In the genomic region with DNA sequence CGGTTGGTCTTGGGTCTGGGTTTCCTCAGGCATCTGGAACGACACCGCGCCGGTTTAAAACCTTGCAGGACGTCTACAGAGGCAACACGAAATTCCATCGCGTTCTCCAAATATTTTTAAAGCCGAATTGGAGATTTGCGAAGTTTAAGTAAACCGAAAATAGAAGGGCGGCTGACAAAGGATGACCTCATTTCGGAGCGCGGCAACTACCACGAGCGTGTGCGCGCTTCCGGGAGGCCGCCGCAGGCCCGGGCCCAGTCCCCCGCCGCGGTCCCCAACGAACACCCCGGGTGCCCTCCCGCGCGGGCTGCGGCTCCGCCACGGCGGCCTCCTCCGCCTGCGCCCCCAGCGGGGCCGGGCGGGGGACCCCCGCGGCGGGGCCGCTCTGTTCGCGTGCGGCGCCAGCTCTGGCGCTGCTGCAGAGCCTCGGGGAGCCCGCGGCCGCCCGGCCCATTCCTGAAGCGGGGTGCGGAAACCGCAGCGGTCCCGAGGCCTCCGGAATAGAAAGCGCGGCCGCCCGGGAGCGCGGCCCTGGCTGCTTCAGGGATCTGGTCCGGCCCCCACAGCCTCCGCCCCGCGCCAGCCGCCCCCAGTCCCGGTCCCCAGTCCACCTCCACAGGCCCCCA, we compare ENCODE assay signal across 1 cellular context.
TF ChIP-seq lines count a peak whose summit lies in the region.

No MANE protein-coding gene starts in this region.

TF ChIP-seq in GM12878, 131 proteins besides CTCF, POLR2A, EP300 and RAD21 (continued from another document and continues in another):
- TF ChIP-seq PAX5 (IDR thresholded peaks at IDR 0.05; ENCODE audit: borderline replicate concordance, low read depth, low read length) = no peak
- TF ChIP-seq CREM (IDR thresholded peaks at IDR 0.05; ENCODE audit: low read depth) = peak; percentile 78
- TF ChIP-seq, protein P1, sequence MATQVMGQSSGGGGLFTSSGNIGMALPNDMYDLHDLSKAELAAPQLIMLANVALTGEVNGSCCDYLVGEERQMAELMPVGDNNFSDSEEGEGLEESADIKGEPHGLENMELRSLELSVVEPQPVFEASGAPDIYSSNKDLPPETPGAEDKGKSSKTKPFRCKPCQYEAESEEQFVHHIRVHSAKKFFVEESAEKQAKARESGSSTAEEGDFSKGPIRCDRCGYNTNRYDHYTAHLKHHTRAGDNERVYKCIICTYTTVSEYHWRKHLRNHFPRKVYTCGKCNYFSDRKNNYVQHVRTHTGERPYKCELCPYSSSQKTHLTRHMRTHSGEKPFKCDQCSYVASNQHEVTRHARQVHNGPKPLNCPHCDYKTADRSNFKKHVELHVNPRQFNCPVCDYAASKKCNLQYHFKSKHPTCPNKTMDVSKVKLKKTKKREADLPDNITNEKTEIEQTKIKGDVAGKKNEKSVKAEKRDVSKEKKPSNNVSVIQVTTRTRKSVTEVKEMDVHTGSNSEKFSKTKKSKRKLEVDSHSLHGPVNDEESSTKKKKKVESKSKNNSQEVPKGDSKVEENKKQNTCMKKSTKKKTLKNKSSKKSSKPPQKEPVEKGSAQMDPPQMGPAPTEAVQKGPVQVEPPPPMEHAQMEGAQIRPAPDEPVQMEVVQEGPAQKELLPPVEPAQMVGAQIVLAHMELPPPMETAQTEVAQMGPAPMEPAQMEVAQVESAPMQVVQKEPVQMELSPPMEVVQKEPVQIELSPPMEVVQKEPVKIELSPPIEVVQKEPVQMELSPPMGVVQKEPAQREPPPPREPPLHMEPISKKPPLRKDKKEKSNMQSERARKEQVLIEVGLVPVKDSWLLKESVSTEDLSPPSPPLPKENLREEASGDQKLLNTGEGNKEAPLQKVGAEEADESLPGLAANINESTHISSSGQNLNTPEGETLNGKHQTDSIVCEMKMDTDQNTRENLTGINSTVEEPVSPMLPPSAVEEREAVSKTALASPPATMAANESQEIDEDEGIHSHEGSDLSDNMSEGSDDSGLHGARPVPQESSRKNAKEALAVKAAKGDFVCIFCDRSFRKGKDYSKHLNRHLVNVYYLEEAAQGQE (IDR thresholded peaks at IDR 0.05; ENCODE audit: low read depth, low read length) = no peak
- no peak for TF ChIP-seq EED (IDR thresholded peaks at IDR 0.05; ENCODE audit: low read depth)
- no peak for TF ChIP-seq YY1 (IDR thresholded peaks at IDR 0.05; ENCODE audit: low read depth, low read length)
- TF ChIP-seq SIN3A (IDR thresholded peaks at IDR 0.05; ENCODE audit: low read depth, low read length) = no peak; the same call in 1 of the 2 replicates
- TF ChIP-seq RUNX3 (IDR thresholded peaks at IDR 0.05; ENCODE audit: low read length) = no peak
- TF ChIP-seq BCL3 (IDR thresholded peaks at IDR 0.05; ENCODE audit: borderline replicate concordance, insufficient read depth, low read depth, low read length, poor library complexity, severe bottlenecking) = no peak
- TF ChIP-seq RCOR1 (conservative IDR thresholded peaks at IDR 0.05; ENCODE audit: low read depth, low read length) = no peak
- TF ChIP-seq PML (IDR thresholded peaks at IDR 0.05; ENCODE audit: low read length) = no peak
- TF ChIP-seq IKZF2 (IDR thresholded peaks at IDR 0.05) = no peak
- peak; percentile 84 for TF ChIP-seq LARP7 (IDR thresholded peaks at IDR 0.05)
- TF ChIP-seq YBX1 (IDR thresholded peaks at IDR 0.05) = no peak
- TF ChIP-seq, protein P2, sequence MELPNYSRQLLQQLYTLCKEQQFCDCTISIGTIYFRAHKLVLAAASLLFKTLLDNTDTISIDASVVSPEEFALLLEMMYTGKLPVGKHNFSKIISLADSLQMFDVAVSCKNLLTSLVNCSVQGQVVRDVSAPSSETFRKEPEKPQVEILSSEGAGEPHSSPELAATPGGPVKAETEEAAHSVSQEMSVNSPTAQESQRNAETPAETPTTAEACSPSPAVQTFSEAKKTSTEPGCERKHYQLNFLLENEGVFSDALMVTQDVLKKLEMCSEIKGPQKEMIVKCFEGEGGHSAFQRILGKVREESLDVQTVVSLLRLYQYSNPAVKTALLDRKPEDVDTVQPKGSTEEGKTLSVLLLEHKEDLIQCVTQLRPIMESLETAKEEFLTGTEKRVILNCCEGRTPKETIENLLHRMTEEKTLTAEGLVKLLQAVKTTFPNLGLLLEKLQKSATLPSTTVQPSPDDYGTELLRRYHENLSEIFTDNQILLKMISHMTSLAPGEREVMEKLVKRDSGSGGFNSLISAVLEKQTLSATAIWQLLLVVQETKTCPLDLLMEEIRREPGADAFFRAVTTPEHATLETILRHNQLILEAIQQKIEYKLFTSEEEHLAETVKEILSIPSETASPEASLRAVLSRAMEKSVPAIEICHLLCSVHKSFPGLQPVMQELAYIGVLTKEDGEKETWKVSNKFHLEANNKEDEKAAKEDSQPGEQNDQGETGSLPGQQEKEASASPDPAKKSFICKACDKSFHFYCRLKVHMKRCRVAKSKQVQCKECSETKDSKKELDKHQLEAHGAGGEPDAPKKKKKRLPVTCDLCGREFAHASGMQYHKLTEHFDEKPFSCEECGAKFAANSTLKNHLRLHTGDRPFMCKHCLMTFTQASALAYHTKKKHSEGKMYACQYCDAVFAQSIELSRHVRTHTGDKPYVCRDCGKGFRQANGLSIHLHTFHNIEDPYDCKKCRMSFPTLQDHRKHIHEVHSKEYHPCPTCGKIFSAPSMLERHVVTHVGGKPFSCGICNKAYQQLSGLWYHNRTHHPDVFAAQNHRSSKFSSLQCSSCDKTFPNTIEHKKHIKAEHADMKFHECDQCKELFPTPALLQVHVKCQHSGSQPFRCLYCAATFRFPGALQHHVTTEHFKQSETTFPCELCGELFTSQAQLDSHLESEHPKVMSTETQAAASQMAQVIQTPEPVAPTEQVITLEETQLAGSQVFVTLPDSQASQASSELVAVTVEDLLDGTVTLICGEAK (IDR thresholded peaks at IDR 0.05; ENCODE audit: borderline replicate concordance) = no peak
- TF ChIP-seq CEBPZ (IDR thresholded peaks at IDR 0.05; ENCODE audit: low read depth, low read length) = no peak
- TF ChIP-seq RBBP5 (conservative IDR thresholded peaks at IDR 0.05) = no peak
- 0 out of 2 replicates have a peak, but pooled peaks have one; percentile 19 for TF ChIP-seq ZNF217 (IDR thresholded peaks at IDR 0.05)
- TF ChIP-seq CBFB (IDR thresholded peaks at IDR 0.05; ENCODE audit: low read depth) = no peak
- TF ChIP-seq NBN (IDR thresholded peaks at IDR 0.05) = no peak
- TF ChIP-seq HCFC1 (IDR thresholded peaks at IDR 0.05; ENCODE audit: low read length) = peak; percentile 20; the same call in 1 of the 2 replicates
- TF ChIP-seq RELA (IDR thresholded peaks at IDR 0.05; ENCODE audit: borderline replicate concordance, partially characterized antibody) = no peak
- TF ChIP-seq, protein P3, sequence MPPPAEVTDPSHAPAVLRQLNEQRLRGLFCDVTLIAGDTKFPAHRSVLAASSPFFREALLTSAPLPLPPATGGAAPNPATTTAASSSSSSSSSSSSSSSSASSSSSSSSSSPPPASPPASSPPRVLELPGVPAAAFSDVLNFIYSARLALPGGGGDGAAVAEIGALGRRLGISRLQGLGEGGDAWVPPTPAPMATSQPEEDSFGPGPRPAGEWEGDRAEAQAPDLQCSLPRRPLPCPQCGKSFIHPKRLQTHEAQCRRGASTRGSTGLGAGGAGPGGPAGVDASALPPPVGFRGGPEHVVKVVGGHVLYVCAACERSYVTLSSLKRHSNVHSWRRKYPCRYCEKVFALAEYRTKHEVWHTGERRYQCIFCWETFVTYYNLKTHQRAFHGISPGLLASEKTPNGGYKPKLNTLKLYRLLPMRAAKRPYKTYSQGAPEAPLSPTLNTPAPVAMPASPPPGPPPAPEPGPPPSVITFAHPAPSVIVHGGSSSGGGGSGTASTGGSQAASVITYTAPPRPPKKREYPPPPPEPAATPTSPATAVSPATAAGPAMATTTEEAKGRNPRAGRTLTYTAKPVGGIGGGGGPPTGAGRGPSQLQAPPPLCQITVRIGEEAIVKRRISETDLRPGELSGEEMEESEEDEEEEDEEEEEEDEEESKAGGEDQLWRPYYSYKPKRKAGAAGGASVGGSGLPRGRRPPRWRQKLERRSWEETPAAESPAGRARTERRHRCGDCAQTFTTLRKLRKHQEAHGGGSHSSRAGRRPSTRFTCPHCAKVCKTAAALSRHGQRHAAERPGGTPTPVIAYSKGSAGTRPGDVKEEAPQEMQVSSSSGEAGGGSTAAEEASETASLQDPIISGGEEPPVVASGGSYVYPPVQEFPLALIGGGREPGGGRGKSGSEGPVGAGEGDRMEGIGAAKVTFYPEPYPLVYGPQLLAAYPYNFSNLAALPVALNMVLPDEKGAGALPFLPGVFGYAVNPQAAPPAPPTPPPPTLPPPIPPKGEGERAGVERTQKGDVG (CRISPR knock-in tag; IDR thresholded peaks at IDR 0.05) = no peak; the same call in 1 of the 2 replicates
- no peak; the same call in 1 of the 2 replicates for TF ChIP-seq DPF2 (IDR thresholded peaks at IDR 0.05)
- TF ChIP-seq SPI1 (IDR thresholded peaks at IDR 0.05; ENCODE audit: borderline replicate concordance, insufficient read depth, low read depth, low read length) = no peak
- TF ChIP-seq TCF7 (IDR thresholded peaks at IDR 0.05; ENCODE audit: borderline replicate concordance) = no peak
- no peak for TF ChIP-seq TARDBP (IDR thresholded peaks at IDR 0.05; ENCODE audit: borderline replicate concordance)
- TF ChIP-seq NR2C2 (IDR thresholded peaks at IDR 0.05; ENCODE audit: borderline replicate concordance, control insufficient read depth, insufficient read length, low read depth) = no peak
- TF ChIP-seq GATAD2B (conservative IDR thresholded peaks at IDR 0.05; ENCODE audit: low read depth) = peak; percentile 78
- TF ChIP-seq, protein P4, sequence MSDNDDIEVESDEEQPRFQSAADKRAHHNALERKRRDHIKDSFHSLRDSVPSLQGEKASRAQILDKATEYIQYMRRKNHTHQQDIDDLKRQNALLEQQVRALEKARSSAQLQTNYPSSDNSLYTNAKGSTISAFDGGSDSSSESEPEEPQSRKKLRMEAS (IDR thresholded peaks at IDR 0.05; ENCODE audit: low read depth, low read length) = no peak; the same call in 1 of the 2 replicates
- peak; percentile 78 for TF ChIP-seq MXI1 (IDR thresholded peaks at IDR 0.05; ENCODE audit: low read depth, low read length)
- TF ChIP-seq KDM1A (IDR thresholded peaks at IDR 0.05; ENCODE audit: borderline replicate concordance) = no peak
- TF ChIP-seq NFIC (IDR thresholded peaks at IDR 0.05; ENCODE audit: low read depth, low read length) = no peak
- TF ChIP-seq ZSCAN29 (IDR thresholded peaks at IDR 0.05) = 0 out of 2 replicates have a peak, but pooled peaks have one; percentile 29
- no peak for TF ChIP-seq MYC (IDR thresholded peaks at IDR 0.05; ENCODE audit: insufficient read depth, insufficient read length, insufficient replicate concordance, low read length, severe bottlenecking)
- TF ChIP-seq MTA3 (IDR thresholded peaks at IDR 0.05; ENCODE audit: borderline replicate concordance, low read length) = no peak
- TF ChIP-seq NFXL1 (IDR thresholded peaks at IDR 0.05; ENCODE audit: borderline replicate concordance) = no peak
- TF ChIP-seq ZNF622 (IDR thresholded peaks at IDR 0.05) = no peak
- TF ChIP-seq ZBTB11 (CRISPR knock-in tag; IDR thresholded peaks at IDR 0.05) = peak; percentile 27; the same call in 1 of the 2 replicates
- no peak for TF ChIP-seq ZNF24 (IDR thresholded peaks at IDR 0.05)
- TF ChIP-seq NR2C1 (IDR thresholded peaks at IDR 0.05) = peak; percentile 35; the same call in 1 of the 2 replicates
- no peak for TF ChIP-seq CBX5 (IDR thresholded peaks at IDR 0.05; ENCODE audit: low read depth)
- no peak for TF ChIP-seq PAX8 (IDR thresholded peaks at IDR 0.05)
- TF ChIP-seq CBX3 (IDR thresholded peaks at IDR 0.05; ENCODE audit: borderline replicate concordance, low read depth) = no peak
